1 cellular context compared by ENCODE assay signal in genomic region chr2:108594132-108594981, GRCh38.
TF ChIP-seq lines count a peak whose summit lies in the region.

No MANE protein-coding gene starts in this region.

TF ChIP-seq in GM12878, 131 proteins besides CTCF, POLR2A, EP300 and RAD21 (continued from another document and continues in another):
- TF ChIP-seq YY1 (IDR thresholded peaks at IDR 0.05; ENCODE audit: low read depth, low read length) (0 out of 2 replicates have a peak, but pooled peaks have one; percentile 10), KDM1A (IDR thresholded peaks at IDR 0.05; ENCODE audit: borderline replicate concordance) (no peak), BACH1 (IDR thresholded peaks at IDR 0.05; ENCODE audit: borderline replicate concordance) (peak; percentile 97), ZNF592 (IDR thresholded peaks at IDR 0.05) (no peak), JUND (IDR thresholded peaks at IDR 0.05; ENCODE audit: low read depth, low read length) (peak; percentile 93), HDGF (IDR thresholded peaks at IDR 0.05) (no peak), BMI1 (IDR thresholded peaks at IDR 0.05; ENCODE audit: borderline replicate concordance) (peak; percentile 79), BCL11A (IDR thresholded peaks at IDR 0.05; ENCODE audit: low read depth, low read length) (peak; percentile 99), HDAC2 (IDR thresholded peaks at IDR 0.05) (0 out of 2 replicates have a peak, but pooled peaks have one; percentile 14), PAX5 (IDR thresholded peaks at IDR 0.05; ENCODE audit: borderline replicate concordance, low read depth, low read length) (peak; percentile 98), POLR2AphosphoS5 (IDR thresholded peaks at IDR 0.05; ENCODE audit: low read length) (no peak), PAX8 (IDR thresholded peaks at IDR 0.05) (no peak; the same call in 1 of the 2 replicates), SP1 (IDR thresholded peaks at IDR 0.05; ENCODE audit: low read depth, low read length) (peak; percentile 75), RELA (IDR thresholded peaks at IDR 0.05; ENCODE audit: borderline replicate concordance, partially characterized antibody) (no peak), MYB (IDR thresholded peaks at IDR 0.05; ENCODE audit: borderline replicate concordance, low read depth, low read length) (no peak), SIX5 (IDR thresholded peaks at IDR 0.05; ENCODE audit: low read depth, low read length, severe bottlenecking) (no peak), NR2C2 (IDR thresholded peaks at IDR 0.05; ENCODE audit: borderline replicate concordance, control insufficient read depth, insufficient read length, low read depth) (no peak), TBL1XR1 (IDR thresholded peaks at IDR 0.05; ENCODE audit: low read depth, low read length) (peak; percentile 81; the same call in 1 of the 2 replicates), HCFC1 (IDR thresholded peaks at IDR 0.05; ENCODE audit: low read length) (no peak), SIN3A (IDR thresholded peaks at IDR 0.05; ENCODE audit: low read depth, low read length) (no peak), USF2 (IDR thresholded peaks at IDR 0.05; ENCODE audit: borderline replicate concordance, low read depth, low read length) (no peak), SPI1 (IDR thresholded peaks at IDR 0.05; ENCODE audit: borderline replicate concordance, insufficient read depth, low read depth, low read length) (peak; percentile 99), BCLAF1 (IDR thresholded peaks at IDR 0.05) (no peak), E2F8 (IDR thresholded peaks at IDR 0.05; ENCODE audit: low read depth, partially characterized antibody) (no peak), CBFB (IDR thresholded peaks at IDR 0.05; ENCODE audit: low read depth) (peak; percentile 84), SUPT20H (IDR thresholded peaks at IDR 0.05; ENCODE audit: borderline replicate concordance, control insufficient read depth, low read depth, low read length) (no peak), PRDM15 (CRISPR knock-in tag; IDR thresholded peaks at IDR 0.05) (no peak), TARDBP (IDR thresholded peaks at IDR 0.05; ENCODE audit: borderline replicate concordance) (no peak), ZNF687 (IDR thresholded peaks at IDR 0.05) (0 out of 2 replicates have a peak, but pooled peaks have one; percentile 16), JUNB (IDR thresholded peaks at IDR 0.05) (peak; percentile 96), FOS (IDR thresholded peaks at IDR 0.05; ENCODE audit: borderline replicate concordance, extremely low read depth, insufficient read length) (no peak), SMAD5 (IDR thresholded peaks at IDR 0.05; ENCODE audit: low read depth) (no peak), TAF1 (IDR thresholded peaks at IDR 0.05; ENCODE audit: borderline replicate concordance, low read depth, low read length) (no peak)
- TF ChIP-seq, protein P1, sequence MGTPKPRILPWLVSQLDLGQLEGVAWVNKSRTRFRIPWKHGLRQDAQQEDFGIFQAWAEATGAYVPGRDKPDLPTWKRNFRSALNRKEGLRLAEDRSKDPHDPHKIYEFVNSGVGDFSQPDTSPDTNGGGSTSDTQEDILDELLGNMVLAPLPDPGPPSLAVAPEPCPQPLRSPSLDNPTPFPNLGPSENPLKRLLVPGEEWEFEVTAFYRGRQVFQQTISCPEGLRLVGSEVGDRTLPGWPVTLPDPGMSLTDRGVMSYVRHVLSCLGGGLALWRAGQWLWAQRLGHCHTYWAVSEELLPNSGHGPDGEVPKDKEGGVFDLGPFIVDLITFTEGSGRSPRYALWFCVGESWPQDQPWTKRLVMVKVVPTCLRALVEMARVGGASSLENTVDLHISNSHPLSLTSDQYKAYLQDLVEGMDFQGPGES (IDR thresholded peaks at IDR 0.05), result no peak
